Comparison of ENCODE assay signal across 19 cellular contexts in the genomic region with DNA sequence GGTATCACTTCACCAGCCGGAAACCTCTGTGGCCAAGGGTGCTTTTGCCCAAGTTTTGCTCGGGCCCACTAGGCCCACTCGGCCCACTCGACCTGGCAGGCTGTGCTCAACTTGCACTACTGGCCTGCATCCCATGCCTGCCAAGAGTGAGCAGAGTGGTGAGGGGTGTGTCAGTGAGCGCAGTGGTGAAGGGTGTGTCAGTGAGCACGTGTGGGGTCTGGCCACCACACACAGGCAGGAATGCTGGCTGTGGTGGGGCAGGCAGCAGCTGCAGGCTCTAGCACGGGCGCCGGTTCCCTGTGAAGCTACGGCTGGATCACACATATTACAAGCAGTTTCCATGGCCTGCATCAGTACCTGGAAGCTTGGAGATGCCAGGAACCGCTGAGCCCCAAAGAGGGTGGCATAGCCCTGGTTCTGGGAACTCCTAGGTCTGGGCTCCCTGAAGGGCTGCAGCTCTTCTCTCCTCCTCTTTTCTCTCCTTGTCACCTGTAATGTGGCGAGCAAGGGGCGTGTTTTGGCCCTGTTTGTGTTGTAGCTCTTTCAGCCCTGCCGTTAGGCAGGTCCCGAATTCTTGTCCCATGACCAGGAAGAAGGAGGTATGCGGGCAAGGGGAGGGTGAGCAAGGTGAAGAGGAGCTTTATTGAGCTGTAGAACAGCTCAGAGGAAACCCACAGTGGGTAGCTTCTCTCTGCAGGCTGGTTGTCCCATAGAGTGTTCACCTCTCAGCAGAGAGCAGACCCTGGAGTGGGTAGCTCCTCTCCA. TPM values are rescaled to one million over a fixed set of nuclear protein-coding genes. Genes with fewer than 3 reads are reported as not detected.
A peak's percentile ranks its signal among the peaks of the same experiment; 100 is the strongest.
DNase-seq lines count a peak whose midpoint lies in the region; TF ChIP-seq lines count a peak whose summit lies in the region.
"Had no signal": no experiment of that assay in that cellular context is flagged by ENCODE, and none has a peak within 500 bp of the region (broad histone marks: within the 10 kb centered on the region; RNA-seq: fewer than 3 reads in every experiment).

No MANE protein-coding gene starts in this region.

- no peak overlapping the region for H2BK12ac ChIP-seq in mesenchymal stem cell (ENCODE audit: low read length in 2 of 2)

- H3K36me3 Mint-ChIP-seq in MCF 10A (ENCODE audit: insufficient read depth, unreplicated experiment) = no peaks in the 10 kb centered on the region

- H2AK5ac ChIP-seq in mesenchymal stem cell (ENCODE audit: low read length, severe bottlenecking) = no peak overlapping the region

- no peak overlapping the region for H2BK15ac ChIP-seq in mesenchymal stem cell (ENCODE audit: low read depth, poor library complexity, severe bottlenecking)

- H3K4me3 ChIP-seq in breast epithelium = no peak overlapping the region
- H3K4me3 ChIP-seq in mesenchymal stem cell (ENCODE audit: insufficient read depth in 1 of 2, low read depth in 1 of 2, low read length in 2 of 2) = no peak overlapping the region
- no peak overlapping the region for H3K4me3 ChIP-seq in MG63
- H3K4me3 ChIP-seq: K562 had no signal

- H2BK120ac ChIP-seq in mesenchymal stem cell (ENCODE audit: low read depth, low read length) = no peak overlapping the region

- H4K8ac ChIP-seq in mesenchymal stem cell (ENCODE audit: low read length) = peak overlapping the region; percentile 35

- peak overlapping the region in 1 of 2 experiments; percentile 45 for H3K14ac ChIP-seq in mesenchymal stem cell (ENCODE audit: low read length in 2 of 2)

- no peak overlapping the region for H3K9ac ChIP-seq in mesenchymal stem cell (ENCODE audit: low read length)

- no TSS peak for BruUV-seq in MCF 10A (replicated peaks; lab: Mats Ljungman, UMichigan)

- H3K27ac ChIP-seq in breast epithelium (peak overlapping the region; percentile 2 to 63), mesenchymal stem cell (ENCODE audit: low read length, poor library complexity, severe bottlenecking) (no peak overlapping the region)
- H3K27ac ChIP-seq: 22Rv1 had no signal

- POLR2A ChIA-PET in MCF 10A (lab: Yijun Ruan, JAX) = no interaction called here

- H3K4me3 Mint-ChIP-seq in MCF 10A (ENCODE audit: unreplicated experiment) = no peak overlapping the region

- H3K79me1 ChIP-seq in mesenchymal stem cell (replicated peaks; ENCODE audit: low read length, poor library complexity, severe bottlenecking) = no peaks in the 10 kb centered on the region

- no peak overlapping the region for H2BK5ac ChIP-seq in mesenchymal stem cell (ENCODE audit: low read depth, low read length, poor library complexity, severe bottlenecking)

- H3K36me3 ChIP-seq in breast epithelium (no peaks in the 10 kb centered on the region), mesenchymal stem cell (ENCODE audit: control insufficient read depth in 1 of 2, insufficient read depth in 2 of 2, low read depth in 1 of 2, low read length in 2 of 2) (no peaks in the 10 kb centered on the region), MG63 (no peaks in the 10 kb centered on the region)

- no peak overlapping the region for H3K23ac ChIP-seq in mesenchymal stem cell (ENCODE audit: low read length in 2 of 2)

- 81% methylated on average over 16 of the region's 16 CpGs for WGBS in mesenchymal stem cell

- CTCF ChIA-PET in MCF 10A (lab: Yijun Ruan, JAX) = interaction anchor here (0.6 kb wide), 1 partner anchor 40 kb away, joined by 3 read pairs; no protein-coding TSS in a partner anchor

- H3K4me1 ChIP-seq in breast epithelium (no peaks in the 10 kb centered on the region), mesenchymal stem cell (ENCODE audit: control insufficient read depth, insufficient read depth, low read depth, low read length) (peaks cover 5% of the 10 kb centered on the region)

- H4K91ac ChIP-seq in mesenchymal stem cell (ENCODE audit: low read length) = peak overlapping the region; percentile 77

- H3K27me3 ChIP-seq in breast epithelium (no peaks in the 10 kb centered on the region), mesenchymal stem cell (ENCODE audit: control insufficient read depth in 1 of 2, insufficient read depth in 1 of 2, low read length in 2 of 2) (no peaks in the 10 kb centered on the region), MG63 (no peaks in the 10 kb centered on the region)

- TF ChIP-seq POLR2A in breast epithelium (IDR thresholded peaks at IDR 0.05) = no peak

- no peak for TF ChIP-seq CTCF in breast epithelium (IDR thresholded peaks at IDR 0.05)
- TF ChIP-seq CTCF in MCF 10A (IDR thresholded peaks at IDR 0.05; ENCODE audit: unreplicated experiment) = no peak

- no peaks in the 10 kb centered on the region for H3K9me3 Mint-ChIP-seq in MCF 10A (ENCODE audit: unreplicated experiment)

- H2AFZ ChIP-seq in mesenchymal stem cell (ENCODE audit: low read depth, low read length) = no peak overlapping the region

- intact Hi-C loops in breast epithelium (cut with DNase I; ENCODE audit: low total_unique reads) (no loop called here), MCF 10A (cut with micrococcal nuclease) (no loop called here)

- no peak overlapping the region for H3K27ac Mint-ChIP-seq in MCF 10A (ENCODE audit: low read depth, unreplicated experiment)

- DNase-seq in breast epithelium (ENCODE audit: low spot score in 2 of 2) (peak in 1 of 2 donors; percentile 48), MCF 10A (ENCODE audit: unreplicated experiment) (no peak), astrocyte of the hippocampus (ENCODE audit: low read depth, low spot score) (peak; percentile 28), mesenchymal stem cell (no peak), superior temporal gyrus (ENCODE audit: extremely low spot score) (no peak), amygdala (lab: John Stamatoyannopoulos, UW) (no peak), MG63 (no peak), germinal center (ENCODE audit: low spot score) (no peak)
- DNase-seq: DMS 273 treated with DMSO at 0.1 percent for 48 hours, EL, H7, MM.1S, NCI-H1105, NCI-H1694 treated with DMSO at 0.1 percent for 48 hours, SHP77 had no signal

- no peaks in the 10 kb centered on the region for H3K27me3 Mint-ChIP-seq in MCF 10A (ENCODE audit: insufficient read depth, unreplicated experiment)

- H3K9me3 ChIP-seq in breast epithelium = peaks cover 0 to 4% of the 10 kb centered on the region in 2 donors
- H3K9me3 ChIP-seq in mesenchymal stem cell (ENCODE audit: control insufficient read depth, low read length) = no peaks in the 10 kb centered on the region
- no peaks in the 10 kb centered on the region for H3K9me3 ChIP-seq in MG63

- H3K4me2 ChIP-seq in mesenchymal stem cell (ENCODE audit: low read length, poor library complexity, severe bottlenecking) = no peak overlapping the region

- no peak overlapping the region for H3K18ac ChIP-seq in mesenchymal stem cell (ENCODE audit: low read depth in 1 of 2, low read length in 2 of 2)

- no peak overlapping the region for H3K4ac ChIP-seq in mesenchymal stem cell (ENCODE audit: low read depth in 1 of 2, low read length in 2 of 2)

- H3K4me1 Mint-ChIP-seq in MCF 10A (ENCODE audit: insufficient read depth, unreplicated experiment) = no peaks in the 10 kb centered on the region

RNA-seq across cellular contexts. Expression of a gene that starts 51.0 kb away (rescaled TPM):
- not detected for total RNA-seq in breast epithelium
- total RNA-seq in MCF 10A (2022) = not detected in 2 replicates
- polyA plus RNA-seq in mesenchymal stem cell (2013, experiment 1 of 2) = 0.10 TPM
- polyA plus RNA-seq in mesenchymal stem cell (2013, experiment 2 of 2) = not detected
- total RNA-seq in MG63 (2014; rRNA removed; shearing (Covaris generic); ENCODE audit: low replicate concordance) = not detected in 2 replicates
- total RNA-seq: H7, HT-29, K562 had no signal
- polyA plus RNA-seq: BJ, K562 had no signal
